ENCODE assay signal across 14 cellular contexts in the genomic region with DNA sequence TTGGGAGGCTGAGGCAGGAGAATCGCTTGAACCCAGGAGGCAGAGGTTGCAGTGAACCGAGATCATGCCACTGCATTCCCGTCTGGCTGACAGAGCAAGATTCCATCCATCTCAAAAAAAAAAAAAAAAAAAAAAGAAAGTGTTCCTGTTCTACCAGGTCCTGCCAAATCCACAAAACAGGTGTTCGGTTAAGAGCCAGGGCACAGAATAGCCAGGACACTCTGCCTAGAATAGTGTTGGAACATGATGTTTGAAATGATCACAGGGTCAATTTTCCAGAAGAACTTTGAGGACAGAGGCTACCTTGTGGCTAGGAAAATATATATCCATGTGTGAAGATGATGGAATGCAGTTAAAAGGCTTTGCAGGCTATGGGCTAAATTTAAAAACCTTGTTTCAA.
DNase-seq lines count a peak whose midpoint lies in the region; ATAC-seq and TF ChIP-seq lines count a peak whose summit lies in the region.
"Had no signal": no experiment of that assay in that cellular context is flagged by ENCODE, and none has a peak within 500 bp of the region (broad histone marks: within the 10 kb centered on the region; RNA-seq: fewer than 3 reads in every experiment).

No MANE protein-coding gene starts in this region.

- no peak for TF ChIP-seq EP300 in suprapubic skin (IDR thresholded peaks at IDR 0.05)

- ATAC-seq in left ventricle myocardium superior, result peak; percentile 41
- ATAC-seq in activated CD8-positive, alpha-beta T cell treated with anti-CD3 and anti-CD28 coated beads for 36 hours, result no peak

- H3K36me3 Mint-ChIP-seq in activated CD8-positive, alpha-beta T cell treated with anti-CD3 and anti-CD28 coated beads for 36 hours (ENCODE audit: low read depth), result peaks cover 67% of the 10 kb centered on the region
- H3K36me3 Mint-ChIP-seq in immature natural killer cell (peaks cover 19 to 63% (median 53%) of the 10 kb centered on the region in 3 donors), type B pancreatic cell (peaks cover 46% of the 10 kb centered on the region)

- TF ChIP-seq CTCF in right atrium auricular region (IDR thresholded peaks at IDR 0.05) (no peak), type B pancreatic cell (conservative IDR thresholded peaks at IDR 0.05) (no peak), suprapubic skin (IDR thresholded peaks at IDR 0.05) (no peak)
- no peak for TF ChIP-seq CTCF in activated CD8-positive, alpha-beta T cell treated with anti-CD3 and anti-CD28 coated beads for 36 hours (IDR thresholded peaks at IDR 0.05)

- peaks cover 0 to 32% of the 10 kb centered on the region in 2 donors for H3K4me1 ChIP-seq in right atrium auricular region
- peaks cover 15% of the 10 kb centered on the region for H3K4me1 ChIP-seq in suprapubic skin

- no peaks in the 10 kb centered on the region for H3K9me3 ChIP-seq in right atrium auricular region
- H3K9me3 ChIP-seq in suprapubic skin, result no peaks in the 10 kb centered on the region

- H3K4me3 ChIP-seq in right atrium auricular region (no peak overlapping the region), suprapubic skin (no peak overlapping the region)

- H3K36me3 ChIP-seq in right atrium auricular region (peaks cover 18% of the 10 kb centered on the region), suprapubic skin (peaks cover 16% of the 10 kb centered on the region)

- intact Hi-C loops in left ventricle myocardium superior (cut with micrococcal nuclease), result no loop called here
- intact Hi-C loops in activated CD8-positive, alpha-beta T cell treated with anti-CD3 and anti-CD28 coated beads for 36 hours (cut with micrococcal nuclease), result no loop called here

- H3K27me3 ChIP-seq in right atrium auricular region (no peaks in the 10 kb centered on the region), suprapubic skin (no peaks in the 10 kb centered on the region)

- no peak for TF ChIP-seq POLR2A in suprapubic skin (IDR thresholded peaks at IDR 0.05)

- no peaks in the 10 kb centered on the region for H3K4me1 Mint-ChIP-seq in activated CD8-positive, alpha-beta T cell treated with anti-CD3 and anti-CD28 coated beads for 36 hours (ENCODE audit: low read depth)
- peaks cover 11 to 54% of the 10 kb centered on the region in 2 donors for H3K4me1 Mint-ChIP-seq in immature natural killer cell
- peaks cover 42% of the 10 kb centered on the region for H3K4me1 Mint-ChIP-seq in type B pancreatic cell (ENCODE audit: unreplicated experiment)

- no peak overlapping the region for H3K4me3 Mint-ChIP-seq in activated CD8-positive, alpha-beta T cell treated with anti-CD3 and anti-CD28 coated beads for 36 hours
- H3K4me3 Mint-ChIP-seq in immature natural killer cell, result no peak overlapping the region
- H3K4me3 Mint-ChIP-seq in type B pancreatic cell, result no peak overlapping the region
- H3K4me3 Mint-ChIP-seq: HFFc6 had no signal

- H3K27ac ChIP-seq in right atrium auricular region (no peak overlapping the region), suprapubic skin (no peak overlapping the region)
- H3K27ac ChIP-seq: C4-2B had no signal

- WGBS in suprapubic skin, result 80% methylated on average over 4 of the region's 4 CpGs

- peak overlapping the region; percentile 28 for H3K27ac Mint-ChIP-seq in activated CD8-positive, alpha-beta T cell treated with anti-CD3 and anti-CD28 coated beads for 36 hours
- H3K27ac Mint-ChIP-seq in immature natural killer cell (peak overlapping the region in 4 of 6 donors; percentile 66 to 76 (median 69)), type B pancreatic cell (peak overlapping the region; percentile 46)
- H3K27ac Mint-ChIP-seq: HFFc6 had no signal

- no peaks in the 10 kb centered on the region for H3K27me3 Mint-ChIP-seq in activated CD8-positive, alpha-beta T cell treated with anti-CD3 and anti-CD28 coated beads for 36 hours
- peaks cover 4 to 65% (median 38%) of the 10 kb centered on the region in 3 donors for H3K27me3 Mint-ChIP-seq in immature natural killer cell (ENCODE audit: low read depth in 3 of 3)
- no peaks in the 10 kb centered on the region for H3K27me3 Mint-ChIP-seq in type B pancreatic cell

- POLR2A ChIA-PET in activated CD8-positive, alpha-beta T cell treated with anti-CD3 and anti-CD28 coated beads for 36 hours (lab: Charles Lee), result no interaction called here

- no peak for DNase-seq in left ventricle myocardium superior
- no peak for DNase-seq in right atrium auricular region (ENCODE audit: low spot score)
- no peak for DNase-seq in activated CD8-positive, alpha-beta T cell treated with anti-CD3 and anti-CD28 coated beads for 36 hours
- no peak for DNase-seq in immature natural killer cell
- no peak for DNase-seq in type B pancreatic cell (ENCODE audit: extremely low spot score, unreplicated experiment)
- DNase-seq in HPDE6-E6E7 (ENCODE audit: extremely low spot score), result no peak
- DNase-seq in suprapubic skin (ENCODE audit: low spot score in 2 of 2), result no peak
- DNase-seq: Calu3, HFFc6, NCI-H1048, NCI-H146, NCI-H2081 treated with DMSO at 0.1 percent for 48 hours, NCI-H510A had no signal

- CTCF ChIA-PET in activated CD8-positive, alpha-beta T cell treated with anti-CD3 and anti-CD28 coated beads for 36 hours (lab: Charles Lee), result interaction anchor here (1.0 kb wide), 1 partner anchor 410 kb away, joined by 4 read pairs; a partner anchor contains a TSS

- H3K9me3 Mint-ChIP-seq in activated CD8-positive, alpha-beta T cell treated with anti-CD3 and anti-CD28 coated beads for 36 hours, result no peaks in the 10 kb centered on the region
- no peaks in the 10 kb centered on the region for H3K9me3 Mint-ChIP-seq in immature natural killer cell
- no peaks in the 10 kb centered on the region for H3K9me3 Mint-ChIP-seq in type B pancreatic cell
- H3K9me3 Mint-ChIP-seq: HFFc6 had no signal
